Comparison of ENCODE assay signal across 12 cellular contexts in the genomic region with DNA sequence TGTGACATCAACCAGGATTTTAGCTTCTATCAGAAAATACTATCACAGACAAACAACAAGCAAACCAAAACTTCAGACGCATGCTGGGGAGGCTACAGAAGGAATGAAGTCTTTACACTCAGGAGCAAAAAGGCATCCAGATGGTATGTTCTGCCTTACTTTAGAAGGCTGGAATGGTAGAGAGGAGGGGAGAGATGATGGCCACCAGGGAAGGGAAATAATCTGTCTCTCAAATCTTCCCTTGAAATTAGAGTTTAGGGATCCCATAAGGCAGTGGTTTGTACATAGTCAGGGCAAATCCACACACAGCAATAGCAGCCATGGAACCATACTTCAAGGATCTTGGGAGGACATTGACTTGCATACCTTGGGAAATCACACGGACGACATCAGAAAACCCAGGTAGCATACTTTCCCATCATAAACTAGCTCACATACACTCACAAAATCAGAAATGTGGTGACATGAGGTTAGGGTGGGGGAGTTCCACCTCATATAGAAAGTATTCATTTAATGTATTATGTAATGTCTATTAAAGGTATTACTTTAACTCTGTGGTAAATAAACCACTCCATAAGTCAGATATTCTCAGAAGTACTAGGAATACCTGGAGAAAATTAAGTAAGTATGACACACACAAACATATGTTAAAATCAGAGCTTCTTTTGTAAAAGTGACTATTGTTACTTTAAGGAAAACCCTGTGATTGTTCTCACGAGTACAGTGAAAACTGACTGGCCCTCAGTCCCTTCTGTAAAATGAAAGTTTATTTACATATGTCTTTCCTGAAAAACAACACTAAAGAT. TPM values are rescaled to one million over a fixed set of nuclear protein-coding genes. Genes with fewer than 3 reads are reported as not detected.
DNase-seq lines count a peak whose midpoint lies in the region; ATAC-seq and TF ChIP-seq lines count a peak whose summit lies in the region.
"Had no signal": no experiment of that assay in that cellular context is flagged by ENCODE, and none has a peak within 500 bp of the region (broad histone marks: within the 10 kb centered on the region; RNA-seq: fewer than 3 reads in every experiment).

No MANE protein-coding gene starts in this region.

- dilution Hi-C loops in mammary epithelial cell (cut with HindIII; ENCODE audit: low sequenced_read_pairs), result no loop called here

- H3K4me3 ChIP-seq in mammary epithelial cell (replicated peaks in 1 of 3; ENCODE audit: insufficient read depth in 1 of 3, low read depth in 2 of 3, low read length in 3 of 3) (no peak overlapping the region), breast epithelium (no peak overlapping the region), aorta (ENCODE audit: low read length in 2 of 2) (no peak overlapping the region)
- H3K4me3 ChIP-seq: gastrocnemius medialis had no signal

- TF ChIP-seq CTCF in mammary epithelial cell (conservative IDR thresholded peaks at IDR 0.05 in 1 of 2, IDR thresholded peaks at IDR 0.05 in 1 of 2; ENCODE audit: extremely low read depth in 1 of 2, insufficient read depth in 1 of 2, low read depth in 1 of 2, low read length in 2 of 2), result no peak
- TF ChIP-seq CTCF in breast epithelium (IDR thresholded peaks at IDR 0.05), result no peak

- H4K20me1 ChIP-seq in mammary epithelial cell (ENCODE audit: insufficient read depth, low read length), result no peaks in the 10 kb centered on the region

- CTCF ChIA-PET in mammary epithelial cell (lab: Charles Lee; ENCODE audit: low non-redundant PET), result no interaction called here

- no peaks in the 10 kb centered on the region for H3K79me2 ChIP-seq in mammary epithelial cell (ENCODE audit: insufficient read depth, low read length)

- no peak overlapping the region for H2AFZ ChIP-seq in mammary epithelial cell (ENCODE audit: low read depth, low read length)

- BruUV-seq in mammary epithelial cell (replicated peaks; lab: Mats Ljungman, UMichigan), result no TSS peak

- H3K27ac ChIP-seq in mammary epithelial cell (ENCODE audit: insufficient read depth, low read depth, low read length), result no peak overlapping the region
- H3K27ac ChIP-seq in breast epithelium, result no peak overlapping the region
- no peak overlapping the region for H3K27ac ChIP-seq in aorta (ENCODE audit: low read depth in 1 of 2, low read length in 2 of 2)
- H3K27ac ChIP-seq: gastrocnemius medialis had no signal

- WGBS in mammary epithelial cell (ENCODE audit: low coverage, missing lambda C conversion rate), result 69% methylated on average over 4 of the region's 4 CpGs
- WGBS in aorta, 2 donors, result 89% methylated on average over 4 of the region's 4 CpGs

- DNase-seq in mammary epithelial cell, result peak; percentile 39
- no peak for DNase-seq in breast epithelium (ENCODE audit: low spot score in 2 of 2)
- no peak for DNase-seq in DMS79 (lab: John Stamatoyannopoulos, UW)
- DNase-seq in NCI-H1105 (lab: John Stamatoyannopoulos, UW), result no peak
- no peak for DNase-seq in aorta
- no peak for DNase-seq in NCI-H524 (lab: John Stamatoyannopoulos, UW)
- DNase-seq: gastrocnemius medialis, left ventricle myocardium superior, NCI-H510A treated with DMSO at 0.1 percent for 48 hours, SK-N-SH had no signal

- H3K4me2 ChIP-seq in mammary epithelial cell (ENCODE audit: insufficient read depth, low read depth, low read length), result no peak overlapping the region
- H3K4me2 ChIP-seq: SK-N-SH had no signal

- TF ChIP-seq POLR2A in breast epithelium (IDR thresholded peaks at IDR 0.05), result no peak

- ATAC-seq in GM21723 (IDR thresholded peaks at IDR 0.05; ENCODE audit: unreplicated experiment), result peak; percentile 59
- ATAC-seq in HG03571 (IDR thresholded peaks at IDR 0.05; ENCODE audit: unreplicated experiment), result peak; percentile 54
- no peak for ATAC-seq in aorta (ENCODE audit: low FRiP score)
- ATAC-seq: gastrocnemius medialis, left ventricle myocardium superior had no signal

- intact Hi-C loops in mammary epithelial cell (cut with micrococcal nuclease), result no loop called here
- intact Hi-C loops in breast epithelium (cut with DNase I; ENCODE audit: low total_unique reads), result no loop called here
- intact Hi-C loops in aorta (cut with DNase I), result no loop called here

- H3K4me1 ChIP-seq in mammary epithelial cell (ENCODE audit: insufficient read depth, low read length) (no peaks in the 10 kb centered on the region), breast epithelium (no peaks in the 10 kb centered on the region), aorta (ENCODE audit: control insufficient read depth in 1 of 2, insufficient read depth in 2 of 2, low read length in 2 of 2) (no peaks in the 10 kb centered on the region)
- H3K4me1 ChIP-seq: gastrocnemius medialis had no signal

- no peak overlapping the region for H3K9ac ChIP-seq in mammary epithelial cell (ENCODE audit: insufficient read depth, low read length)
- H3K9ac ChIP-seq: SK-N-SH had no signal

- H3K27me3 ChIP-seq in mammary epithelial cell (ENCODE audit: insufficient read depth, low read length) (no peaks in the 10 kb centered on the region), breast epithelium (no peaks in the 10 kb centered on the region), aorta (ENCODE audit: control insufficient read depth in 1 of 2, insufficient read depth in 2 of 2, low read length in 1 of 2) (no peaks in the 10 kb centered on the region)
- H3K27me3 ChIP-seq: gastrocnemius medialis had no signal

- in situ Hi-C loops in mammary epithelial cell (cut with MboI; ENCODE audit: low sequenced_read_pairs in 2 of 2), result no loop called here

- H3K9me3 ChIP-seq in mammary epithelial cell (replicated peaks; ENCODE audit: insufficient read depth, low read length) (no peaks in the 10 kb centered on the region), breast epithelium (no peaks in the 10 kb centered on the region), aorta (ENCODE audit: control insufficient read depth, low read length) (no peaks in the 10 kb centered on the region)
- H3K9me3 ChIP-seq: gastrocnemius medialis, SK-N-SH had no signal

- H3K36me3 ChIP-seq in mammary epithelial cell (ENCODE audit: insufficient read depth, low read length) (no peaks in the 10 kb centered on the region), breast epithelium (no peaks in the 10 kb centered on the region), aorta (ENCODE audit: control insufficient read depth in 1 of 2, insufficient read depth in 2 of 2, low read length in 1 of 2) (no peaks in the 10 kb centered on the region)
- H3K36me3 ChIP-seq: gastrocnemius medialis had no signal

RNA-seq across cellular contexts. Expression of gene BTLA, which starts 9.4 kb away (rescaled TPM):
- total RNA-seq in mammary epithelial cell, result not detected
- not detected for polyA plus RNA-seq in mammary epithelial cell
- not detected for polyA minus RNA-seq in mammary epithelial cell
- total RNA-seq in breast epithelium, result 1 to 10 TPM in 1 of 3 donors, under 1 TPM in 2; 0.80 to 1.5 (median 0.98) TPM
- under 1 TPM; 0.68 to 0.99 TPM for total RNA-seq in aorta
- polyA plus RNA-seq in aorta, result 1 to 10 TPM in 1 of 2 donors, under 1 TPM in 1; 0.13 to 3.8 TPM
- total RNA-seq: gastrocnemius medialis, left ventricle myocardium superior had no signal
- polyA plus RNA-seq: SK-N-SH had no signal
